ENCODE assay signal across 9 cellular contexts in genomic region chr15:40939909-40940801, GRCh38. TPM values are rescaled to one million over a fixed set of nuclear protein-coding genes. Genes with fewer than 3 reads are reported as not detected.
DNase-seq lines count a peak whose midpoint lies in the region; ATAC-seq, FAIRE-seq and TF ChIP-seq lines count a peak whose summit lies in the region.
"Had no signal": no experiment of that assay in that cellular context is flagged by ENCODE, and none has a peak within 500 bp of the region (broad histone marks: within the 10 kb centered on the region; RNA-seq: fewer than 3 reads in every experiment).

No MANE protein-coding gene starts in this region.

- ATAC-seq in effector memory CD8-positive, alpha-beta T cell (replicated peaks): peak; percentile 12
- no peak for ATAC-seq in GM21360 (IDR thresholded peaks at IDR 0.05; ENCODE audit: unreplicated experiment)
- ATAC-seq in HG03196 (IDR thresholded peaks at IDR 0.05; ENCODE audit: unreplicated experiment): no peak
- no peak for ATAC-seq in GM21515 (IDR thresholded peaks at IDR 0.05; ENCODE audit: unreplicated experiment)

- H3K36me3 Mint-ChIP-seq in effector memory CD8-positive, alpha-beta T cell (ENCODE audit: insufficient read depth): peaks cover 7% of the 10 kb centered on the region
- H3K36me3 Mint-ChIP-seq in progenitor cell of endocrine pancreas (ENCODE audit: insufficient read depth): no peaks in the 10 kb centered on the region

- peak overlapping the region; percentile 38 to 70 for H3K4me3 Mint-ChIP-seq in effector memory CD8-positive, alpha-beta T cell
- peak overlapping the region; percentile 17 for H3K4me3 Mint-ChIP-seq in progenitor cell of endocrine pancreas (ENCODE audit: low read depth)

- no peak for FAIRE-seq in RCC 7860 (lab: Jason Lieb, UNC)

- no peak for TF ChIP-seq CTCF in progenitor cell of endocrine pancreas (IDR thresholded peaks at IDR 0.05; ENCODE audit: unreplicated experiment)

- peaks cover 18 to 26% of the 10 kb centered on the region in 2 donors for H3K4me1 Mint-ChIP-seq in effector memory CD8-positive, alpha-beta T cell (ENCODE audit: low read depth in 2 of 2)
- peaks cover 18% of the 10 kb centered on the region for H3K4me1 Mint-ChIP-seq in progenitor cell of endocrine pancreas (ENCODE audit: low read depth)

- H3K27me3 Mint-ChIP-seq in effector memory CD8-positive, alpha-beta T cell: no peaks in the 10 kb centered on the region
- H3K27me3 Mint-ChIP-seq in progenitor cell of endocrine pancreas: peaks cover 35% of the 10 kb centered on the region

- no peak overlapping the region for H3K27ac Mint-ChIP-seq in effector memory CD8-positive, alpha-beta T cell
- H3K27ac Mint-ChIP-seq in progenitor cell of endocrine pancreas: peak overlapping the region; percentile 69

- no peaks in the 10 kb centered on the region for H3K9me3 Mint-ChIP-seq in effector memory CD8-positive, alpha-beta T cell
- H3K9me3 Mint-ChIP-seq in progenitor cell of endocrine pancreas (ENCODE audit: low read depth): no peaks in the 10 kb centered on the region

- peak; percentile 38 for DNase-seq in EH (ENCODE audit: low read depth)
- DNase-seq in NAMALWA (ENCODE audit: low spot score): peak; percentile 32
- no peak for DNase-seq in effector memory CD8-positive, alpha-beta T cell
- no peak for DNase-seq in progenitor cell of endocrine pancreas (ENCODE audit: low spot score, unreplicated experiment)
- no peak for DNase-seq in RCC 7860 (ENCODE audit: low spot score)
- DNase-seq: mucosa of descending colon had no signal

RNA-seq across cellular contexts. Expression of gene DLL4, which starts 11.0 kb away (rescaled TPM):
- 6.2 and 6.5 TPM in 2 replicates for total RNA-seq in progenitor cell of endocrine pancreas

RNA-seq across cellular contexts. Expression of gene CHAC1, which starts 13.1 kb away (rescaled TPM):
- 14.4 and 18.1 TPM in 2 replicates for total RNA-seq in progenitor cell of endocrine pancreas

RNA-seq across cellular contexts. Expression of gene VPS18, which starts 45.9 kb away (rescaled TPM):
- 27.4 and 28.9 TPM in 2 replicates for total RNA-seq in progenitor cell of endocrine pancreas

Comparison
In these comparisons a context has a peak if more than half of its experiments do, and no peak if none do; other contexts are left out.
1. DNase-seq: peak in EH (single experiment) and NAMALWA (single experiment); none in effector memory CD8-positive, alpha-beta T cell (0 of 3), progenitor cell of endocrine pancreas (single experiment) and RCC 7860 (single experiment).